Comparison of ENCODE assay signal across 8 cellular contexts in genomic region chr15:85380217-85380859, GRCh38. TPM values are rescaled to one million over a fixed set of nuclear protein-coding genes. Genes with fewer than 3 reads are reported as not detected.
DNase-seq lines count a peak whose midpoint lies in the region; ATAC-seq, FAIRE-seq and TF ChIP-seq lines count a peak whose summit lies in the region.

Gene AKAP13, plus strand, starts transcription at chr15:85380603. Its CDS starts 105,118 bp downstream, at chr15:85485721.

- peak; percentile 91 for ATAC-seq in HG03378 (IDR thresholded peaks at IDR 0.05; ENCODE audit: unreplicated experiment)
- peak; percentile 89 to 90 for ATAC-seq in activated CD4-positive, CD25-positive, alpha-beta regulatory T cell treated with anti-CD3 and anti-CD28 coated beads, Interleukin-2, amount 50 U/mL, for 24 hours

- intact Hi-C loops in kidney (cut with DNase I) = no loop called here

- no peak for TF ChIP-seq CTCF in kidney (IDR thresholded peaks at IDR 0.05; ENCODE audit: borderline replicate concordance, extremely low read depth, insufficient read depth)

- H3K9me3 ChIP-seq in kidney (ENCODE audit: control insufficient read depth in 1 of 2, low read length in 2 of 2) = no peaks in the 10 kb centered on the region

- peaks cover 0 to 8% of the 10 kb centered on the region in 2 donors for H3K4me1 ChIP-seq in kidney (ENCODE audit: control insufficient read depth in 1 of 2, insufficient read depth in 1 of 2, low read depth in 1 of 2, low read length in 2 of 2)

- no peaks in the 10 kb centered on the region for H3K36me3 ChIP-seq in kidney (ENCODE audit: control insufficient read depth in 1 of 2, insufficient read depth in 2 of 2, low read length in 2 of 2)

- peak within 1 kb of the TSS; percentile 64 to 81 for H3K27ac ChIP-seq in kidney (ENCODE audit: low read depth in 2 of 2, low read length in 2 of 2)

- no peak for FAIRE-seq in kidney (lab: Jason Lieb, UNC)

- peak; percentile 94 to 95 for DNase-seq in AML-193 (lab: John Stamatoyannopoulos, UW)
- DNase-seq in NCI-H446 treated with DMSO at 0.1 percent for 48 hours (lab: John Stamatoyannopoulos, UW) = peak; percentile 96
- peak; percentile 92 for DNase-seq in cerebellar cortex (ENCODE audit: low spot score)
- DNase-seq in kidney = peak; percentile 99
- peak; percentile 80 to 89 for DNase-seq in stimulated activated CD4-positive, alpha-beta T cell treated with anti-CD3 and anti-CD28 coated beads, Interleukin-15, amount 100 ng/mL, for 1 hour (ENCODE audit: low read depth in 1 of 2, low spot score in 1 of 2)

- TF ChIP-seq POLR2A in GM19099 (IDR thresholded peaks at IDR 0.05; ENCODE audit: extremely low read depth, insufficient read length, low read depth) = peak; percentile 80

- peak within 1 kb of the TSS; percentile 5 to 64 for H3K9ac ChIP-seq in kidney (ENCODE audit: low read length in 2 of 2)

- peak within 1 kb of the TSS; percentile 79 to 83 for H3K4me3 ChIP-seq in kidney (ENCODE audit: low read length in 2 of 2)

RNA-seq across cellular contexts. Expression of gene AKAP13, which starts in this region (rescaled TPM):
- total RNA-seq in kidney = 174 TPM
- 18.8 TPM for polyA plus RNA-seq in kidney (ENCODE audit: insufficient read depth, low read depth, low replicate concordance)

Comparison
In these comparisons a context has a peak if more than half of its experiments do, and no peak if none do; other contexts are left out.
1. Peak in every context shown above with its lines: DNase-seq, ATAC-seq, H3K4me3 ChIP-seq and H3K27ac ChIP-seq.